25 cellular contexts compared by ENCODE assay signal in genomic region chr14:70670992-70671651, GRCh38. TPM values are rescaled to one million over a fixed set of nuclear protein-coding genes. Genes with fewer than 3 reads are reported as not detected.
DNase-seq lines count a peak whose midpoint lies in the region; ATAC-seq and TF ChIP-seq lines count a peak whose summit lies in the region.
"Had no signal": no experiment of that assay in that cellular context is flagged by ENCODE, and none has a peak within 500 bp of the region (broad histone marks: within the 10 kb centered on the region; RNA-seq: fewer than 3 reads in every experiment).

No MANE protein-coding gene starts in this region.

- TF ChIP-seq CTCF in astrocyte of the cerebellum (IDR thresholded peaks at IDR 0.05; ENCODE audit: low read depth, low read length, missing control alignments), result no peak

- peak; percentile 63 to 66 for ATAC-seq in left cardiac atrium
- ATAC-seq in Right ventricle myocardium superior (ENCODE audit: poor library complexity), result no peak
- ATAC-seq in GM21390 (IDR thresholded peaks at IDR 0.05; ENCODE audit: unreplicated experiment), result no peak
- ATAC-seq: Right ventricle myocardium inferior; stimulated activated naive CD8-positive, alpha-beta T cell treated with anti-CD3 and anti-CD28 coated beads, Interleukin-15, amount 100 ng/mL, for 72 hours had no signal

- intact Hi-C loops in left cardiac atrium (cut with DNase I), result no loop called here
- intact Hi-C loops in Right ventricle myocardium superior (cut with DNase I), result no loop called here

- no peak overlapping the region for H3K4me3 ChIP-seq in astrocyte of the cerebellum (ENCODE audit: low read depth, low read length)
- H3K4me3 ChIP-seq: cardiac muscle cell, spleen had no signal

- DNase-seq in left cardiac atrium (peak; percentile 51), Right ventricle myocardium superior (no peak), astrocyte of the cerebellum (ENCODE audit: low read depth) (peak; percentile 23), myocyte (ENCODE audit: low read depth) (peak; percentile 92), stromal cell of bone marrow (ENCODE audit: low read depth) (peak; percentile 27), pons (ENCODE audit: low spot score) (no peak), GDM1 (lab: John Stamatoyannopoulos, UW) (no peak)
- DNase-seq: activated CD4-positive, alpha-beta memory T cell treated with anti-CD3 and anti-CD28 coated beads, Interleukin-2, amount 10 ng/mL, durations not matched to agents 7 days and 5 days; activated gamma-delta T cell; Calu3; H9; kidney glomerular epithelial cell; mesendoderm; NCI-H187; NCI-H2227 treated with DMSO at 0.1 percent for 48 hours; NCI-H748 treated with DMSO at 0.1 percent for 48 hours; OCI-M1; spleen; stimulated activated CD4-positive, alpha-beta T cell treated with anti-CD3 and anti-CD28 coated beads, Interleukin-4, amount 100 ng/mL, for 1 hour; stimulated activated naive CD8-positive, alpha-beta T cell treated with anti-CD3 and anti-CD28 coated beads, Interleukin-15, amount 100 ng/mL, for 72 hours; SW 1271; trophoblast cell had no signal

- in situ Hi-C loops in astrocyte of the cerebellum (cut with HindIII; ENCODE audit: low sequenced_read_pairs), result no loop called here

RNA-seq across cellular contexts. Expression of gene TTC9, which starts 29.4 kb away (rescaled TPM):
- total RNA-seq in left cardiac atrium, result 1 to 10 TPM; 1.2 to 3.6 TPM
- total RNA-seq in Right ventricle myocardium superior, result 0.91 TPM
- 39.5 and 61.5 TPM in 2 replicates for total RNA-seq in myocyte
- 34.3 TPM for polyA plus RNA-seq in myocyte (2012)

Comparison
In these comparisons a context has a peak if more than half of its experiments do, and no peak if none do; other contexts are left out.
1. ATAC-seq: peak in left cardiac atrium (2 of 2); none in Right ventricle myocardium superior (single experiment) and GM21390 (single experiment).
2. DNase-seq: peak in left cardiac atrium (single experiment), astrocyte of the cerebellum (single experiment), myocyte (single experiment) and stromal cell of bone marrow (single experiment); none in Right ventricle myocardium superior (single experiment), pons (single experiment) and GDM1 (single experiment).